Comparison of ENCODE assay signal across 21 cellular contexts in the genomic region with DNA sequence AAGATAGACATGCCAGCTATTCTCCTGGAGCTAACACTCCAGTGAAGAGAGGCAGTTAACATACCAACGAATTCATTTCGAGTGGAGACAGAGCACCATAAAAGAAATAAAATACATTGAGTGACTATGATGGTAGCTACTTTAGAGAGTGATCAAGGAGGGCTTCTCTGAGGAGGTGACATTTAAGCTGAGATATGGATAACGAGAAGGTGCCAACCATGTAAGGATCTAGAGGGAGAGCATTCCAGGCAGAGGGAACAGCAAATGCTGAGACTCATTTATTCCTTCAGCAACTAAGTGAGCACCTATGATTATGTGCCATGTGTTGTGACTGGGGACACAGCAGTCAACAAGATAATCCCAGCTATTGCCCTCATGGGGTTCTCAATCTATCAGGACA. TPM values are rescaled to one million over a fixed set of nuclear protein-coding genes. Genes with fewer than 3 reads are reported as not detected.
DNase-seq lines count a peak whose midpoint lies in the region; ATAC-seq, FAIRE-seq and TF ChIP-seq lines count a peak whose summit lies in the region.
"Had no signal": no experiment of that assay in that cellular context is flagged by ENCODE, and none has a peak within 500 bp of the region (broad histone marks: within the 10 kb centered on the region; RNA-seq: fewer than 3 reads in every experiment).

No MANE protein-coding gene starts in this region.

- H3K79me2 ChIP-seq in K562 (ENCODE audit: control insufficient read depth, insufficient read depth, low read length): no peaks in the 10 kb centered on the region
- no peaks in the 10 kb centered on the region for H3K79me2 ChIP-seq in mesendoderm (ENCODE audit: control insufficient read depth, insufficient read depth, low read length)

- no peaks in the 10 kb centered on the region for H3K9me1 ChIP-seq in K562 (ENCODE audit: control insufficient read depth, insufficient read depth, low read length)

- no peak for FAIRE-seq in K562 (lab: Jason Lieb, UNC)
- FAIRE-seq: A204.1, D721Med, G401.6, GM12891, GM19239 had no signal

- no peak overlapping the region for H4K8ac ChIP-seq in mesendoderm (ENCODE audit: low read depth, low read length)

- H2AK5ac ChIP-seq in mesendoderm (ENCODE audit: low read length): no peak overlapping the region

- peaks cover 4 to 21% of the 10 kb centered on the region in 2 experiments; a peak in 3 of 5 replicates for H3K27me3 ChIP-seq in K562 (ENCODE audit: control insufficient read depth in 2 of 2, insufficient read depth in 2 of 2, low read length in 2 of 2)
- H3K27me3 ChIP-seq in mesendoderm (ENCODE audit: insufficient read depth, low read length, poor library complexity): no peaks in the 10 kb centered on the region

- no peaks in the 10 kb centered on the region for H3K79me1 ChIP-seq in mesendoderm (ENCODE audit: low read length)

- H2BK120ac ChIP-seq in mesendoderm (ENCODE audit: low read depth, low read length): no peak overlapping the region

- H3K4me2 ChIP-seq in K562 (ENCODE audit: insufficient read depth, low read length): no peak overlapping the region
- H3K4me2 ChIP-seq in mesendoderm (ENCODE audit: low read length): no peak overlapping the region
- H3K4me2 ChIP-seq: BLaER1 treated with 17β-estradiol and CSF1 and Interleukin-3, amounts not matched to agents 10 nM and 100 nM had no signal

- TF ChIP-seq RAD21 in K562 (CRISPR knock-in tag; conservative IDR thresholded peaks at IDR 0.05 in 1 of 2, IDR thresholded peaks at IDR 0.05 in 1 of 2): no peak

- H3K23ac ChIP-seq in mesendoderm (ENCODE audit: low read length): no peak overlapping the region

- H4K5ac ChIP-seq in mesendoderm (ENCODE audit: low read length): no peak overlapping the region

- H2BK15ac ChIP-seq in mesendoderm (replicated peaks; ENCODE audit: low read depth): no peak overlapping the region

- TF ChIP-seq POLR2A in K562 (conservative IDR thresholded peaks at IDR 0.05): no peak

- H3K4ac ChIP-seq in mesendoderm (ENCODE audit: low read depth, low read length): no peak overlapping the region

- no peak overlapping the region for H3K18ac ChIP-seq in mesendoderm (ENCODE audit: low read length)

- no peaks in the 10 kb centered on the region for H3K9me3 ChIP-seq in K562 (replicated peaks; ENCODE audit: control insufficient read depth, insufficient read depth, low read depth, low read length)
- H3K9me3 ChIP-seq: BLaER1 treated with 17β-estradiol and CSF1 and Interleukin-3, amounts not matched to agents 10 nM and 100 nM; Caco-2 had no signal

- no peak overlapping the region for H3K27ac ChIP-seq in K562 (ENCODE audit: extremely low read depth, low read depth, low read length)
- no peak overlapping the region for H3K27ac ChIP-seq in coronary artery
- H3K27ac ChIP-seq in mesendoderm (ENCODE audit: low read depth, low read length): no peak overlapping the region
- H3K27ac ChIP-seq: BLaER1 treated with 17β-estradiol and CSF1 and Interleukin-3, amounts not matched to agents 10 nM and 100 nM; C4-2B had no signal

- BruUV-seq in K562 (replicated peaks; lab: Mats Ljungman, UMichigan): no TSS peak

- DNase-seq in K562 (ENCODE audit: extremely low read depth in 1 of 4, low spot score in 3 of 4) (no peak), coronary artery (ENCODE audit: low spot score) (peak; percentile 47), mesendoderm (peak; percentile 31), NK-92 (lab: John Stamatoyannopoulos, UW; ENCODE audit: unreplicated experiment) (no peak), NCI-H1417 (lab: John Stamatoyannopoulos, UW) (no peak), NCI-H2196 (lab: John Stamatoyannopoulos, UW; ENCODE audit: unreplicated experiment) (no peak)
- DNase-seq: 8988T; AML-193; Caco-2; Calu3; CD4-positive, alpha-beta T cell; CD8-positive, alpha-beta T cell; DMS79 treated with DMSO at 0.1 percent for 48 hours; GF-D8 had no signal

- no peak for TF ChIP-seq CTCF in K562 (IDR thresholded peaks at IDR 0.05 in 2 of 3, conservative IDR thresholded peaks at IDR 0.05 in 1 of 3; ENCODE audit: insufficient read depth in 2 of 3, low read depth in 1 of 3, low read length in 3 of 3)
- no peak for TF ChIP-seq CTCF in coronary artery (IDR thresholded peaks at IDR 0.05)

- H3K56ac ChIP-seq in mesendoderm (ENCODE audit: low read length): peak overlapping the region; percentile 15

- H3K4me3 ChIP-seq in K562 (no peak overlapping the region), coronary artery (no peak overlapping the region), mesendoderm (ENCODE audit: low read length) (no peak overlapping the region)
- H3K4me3 ChIP-seq: BLaER1 treated with 17β-estradiol and CSF1 and Interleukin-3, amounts not matched to agents 10 nM and 100 nM had no signal

- intact Hi-C loops in K562 (cut with micrococcal nuclease): no loop called here

- H3K4me1 ChIP-seq in K562 (replicated peaks in 1 of 2; ENCODE audit: control insufficient read depth in 2 of 2, insufficient read depth in 2 of 2, low read length in 2 of 2) (no peaks in the 10 kb centered on the region), mesendoderm (ENCODE audit: control insufficient read depth, low read depth, low read length) (peaks cover 3% of the 10 kb centered on the region)
- H3K4me1 ChIP-seq: Caco-2 had no signal

- H4K20me1 ChIP-seq in K562 (replicated peaks; ENCODE audit: control insufficient read depth, insufficient read depth, low read length): 0 out of 2 replicates have a peak, but pooled peaks cover 6% of the 10 kb centered on the region
- H4K20me1 ChIP-seq: BLaER1 treated with 17β-estradiol and CSF1 and Interleukin-3, amounts not matched to agents 10 nM and 100 nM had no signal

- WGBS in K562 (ENCODE audit: insufficient coverage, low coverage, missing lambda C conversion rate): 0% methylated on average over 3 of the region's 3 CpGs
- no CpG with 5 or more reads among the region's 3 CpGs for WGBS in mesendoderm (ENCODE audit: extremely low coverage, insufficient coverage, low lambda C conversion rate)

- no peak overlapping the region for H3K9ac ChIP-seq in K562 (ENCODE audit: insufficient read depth in 1 of 2, low read depth in 2 of 2, low read length in 2 of 2)
- no peak overlapping the region for H3K9ac ChIP-seq in mesendoderm (ENCODE audit: low read length)
- H3K9ac ChIP-seq: BLaER1 treated with 17β-estradiol and CSF1 and Interleukin-3, amounts not matched to agents 10 nM and 100 nM had no signal

- no peak overlapping the region for H2BK5ac ChIP-seq in mesendoderm (ENCODE audit: low read length)

- POLR2A ChIA-PET in K562 (lab: Yijun Ruan, JAX): no interaction called here

- no peak overlapping the region for H2AFZ ChIP-seq in K562 (ENCODE audit: low read depth, low read length)

- no peak for ATAC-seq in K562
- ATAC-seq: CD8-positive, alpha-beta T cell had no signal

- in situ Hi-C loops in K562 (cut with MboI): no loop called here

- CTCF ChIA-PET in K562 (lab: Yijun Ruan, JAX; ENCODE audit: low intra/inter-chr PET ratio): interaction anchor here (0.6 kb wide), 1 partner anchor 347 kb away, joined by 3 read pairs; no protein-coding TSS in a partner anchor

- no peak for TF ChIP-seq EP300 in K562 (IDR thresholded peaks at IDR 0.05; ENCODE audit: low read length)

- no peaks in the 10 kb centered on the region for H3K36me3 ChIP-seq in K562 (ENCODE audit: control insufficient read depth, insufficient read depth, low read length)
- no peaks in the 10 kb centered on the region for H3K36me3 ChIP-seq in mesendoderm (ENCODE audit: control insufficient read depth, insufficient read depth, low read length)
- H3K36me3 ChIP-seq: BLaER1 treated with 17β-estradiol and CSF1 and Interleukin-3, amounts not matched to agents 10 nM and 100 nM had no signal

TF ChIP-seq in K562, 482 proteins besides CTCF, POLR2A, EP300 and RAD21 (continues in another document):
- TF ChIP-seq WHSC1 (IDR thresholded peaks at IDR 0.05; ENCODE audit: low read length): no peak

RNA-seq across cellular contexts. Expression of a gene that starts 28.3 kb away (rescaled TPM):
- not detected in 2 replicates for total RNA-seq in K562 (2011; cell fraction: chromatin; rRNA removed; ENCODE audit: low replicate concordance)
- total RNA-seq in K562 (2011; cell fraction: nucleolus; rRNA removed): not detected in 2 replicates
- not detected in 2 replicates for total RNA-seq in K562 (2011; cell fraction: nucleoplasm; rRNA removed)
- total RNA-seq in K562 (2014; rRNA removed) (not detected in 2 replicates), K562 (2014; rRNA removed; fragmentation: Illumina TruSeq; extraction: Trizol) (not detected in 2 replicates), K562 (2015; rRNA removed; fragmentation: Illumina TruSeq; extraction: Trizol) (0.25 TPM in 1 of 2 replicates, not detected in the other), K562 (2021) (0.29 TPM in 1 of 2 replicates, not detected in the other)
- polyA plus RNA-seq in K562 (2011; rRNA removed) (not detected in 2 replicates), K562 (2014; fragmentation: Illumina TruSeq; extraction: Trizol) (not detected in 2 replicates), K562 (2014; fragmentation: Nextera tagmentation; extraction: Ambion mirVana) (under 1 TPM in 1 of 2 experiments, not detected in 1; 0.06 TPM), K562 (2014; rRNA removed) (not detected in 2 replicates)
- not detected in 2 replicates for polyA plus RNA-seq in K562 (2011; cell fraction: cytosol; rRNA removed)
- not detected in 2 replicates for polyA plus RNA-seq in K562 (2011; cell fraction: nucleus; rRNA removed)
- 0.22 TPM in 1 of 2 replicates, not detected in the other for polyA plus RNA-seq in K562 (2012)
- not detected in 2 replicates for polyA minus RNA-seq in K562 (2011; rRNA and poly(A)+ RNA removed)
- not detected in 2 replicates for polyA minus RNA-seq in K562 (2011; cell fraction: cytosol; rRNA and poly(A)+ RNA removed)
- not detected in 2 replicates for polyA minus RNA-seq in K562 (2011; cell fraction: nucleus; rRNA and poly(A)+ RNA removed)
- polyA plus RNA-seq in mesendoderm (2013, experiment 1 of 2): 0.03 TPM
- 0.04 TPM for polyA plus RNA-seq in mesendoderm (2013, experiment 2 of 2)

RNA-seq across cellular contexts. Expression of a gene that starts 59.8 kb away (rescaled TPM):
- 1.1 and 3.1 TPM in 2 replicates for total RNA-seq in K562 (2011; cell fraction: chromatin; rRNA removed; ENCODE audit: low replicate concordance)
- total RNA-seq in K562 (2011; cell fraction: nucleolus; rRNA removed): 1.7 and 1.8 TPM in 2 replicates
- total RNA-seq in K562 (2011; cell fraction: nucleoplasm; rRNA removed): 1.5 and 2.1 TPM in 2 replicates
- total RNA-seq in K562 (2014; rRNA removed) (1.3 and 1.9 TPM in 2 replicates), K562 (2014; rRNA removed; fragmentation: Illumina TruSeq; extraction: Trizol) (0.69 and 0.77 TPM in 2 replicates), K562 (2015; rRNA removed; fragmentation: Illumina TruSeq; extraction: Trizol) (0.83 and 1.0 TPM in 2 replicates), K562 (2021) (1.9 and 4.3 TPM in 2 replicates)
- polyA plus RNA-seq in K562 (2011; rRNA removed) (0.67 and 0.91 TPM in 2 replicates), K562 (2014; fragmentation: Illumina TruSeq; extraction: Trizol) (1.7 and 2.0 TPM in 2 replicates), K562 (2014; fragmentation: Nextera tagmentation; extraction: Ambion mirVana) (under 1 TPM; 0.21 to 0.39 TPM), K562 (2014; rRNA removed) (0.82 and 1.7 TPM in 2 replicates)
- polyA plus RNA-seq in K562 (2011; cell fraction: cytosol; rRNA removed): 1.1 and 1.3 TPM in 2 replicates
- polyA plus RNA-seq in K562 (2011; cell fraction: nucleus; rRNA removed): 0.87 and 1.5 TPM in 2 replicates
- polyA plus RNA-seq in K562 (2012): 2.0 and 7.6 TPM in 2 replicates
- 0.39 and 1.6 TPM in 2 replicates for polyA minus RNA-seq in K562 (2011; rRNA and poly(A)+ RNA removed)
- 0.73 and 0.76 TPM in 2 replicates for polyA minus RNA-seq in K562 (2011; cell fraction: cytosol; rRNA and poly(A)+ RNA removed)
- polyA minus RNA-seq in K562 (2011; cell fraction: nucleus; rRNA and poly(A)+ RNA removed): 1.00 and 1.5 TPM in 2 replicates
- polyA plus RNA-seq in mesendoderm (2013, experiment 1 of 2): 0.39 TPM
- 0.46 TPM for polyA plus RNA-seq in mesendoderm (2013, experiment 2 of 2)

Comparison
In these comparisons a context has a peak if more than half of its experiments do, and no peak if none do; other contexts are left out.
1. DNase-seq: peak in coronary artery (single experiment) and mesendoderm (single experiment); none in K562 (0 of 4), NK-92 (single experiment), NCI-H1417 (0 of 3) and NCI-H2196 (single experiment).